8 cellular contexts compared by ENCODE assay signal in genomic region chr7:93442478-93443224, GRCh38.
DNase-seq lines count a peak whose midpoint lies in the region; ATAC-seq and TF ChIP-seq lines count a peak whose summit lies in the region.

No MANE protein-coding gene starts in this region.

- no peak overlapping the region for H4K8ac ChIP-seq in neuronal stem cell (ENCODE audit: low read depth, low read length)

- no peak overlapping the region for H2BK15ac ChIP-seq in neuronal stem cell (ENCODE audit: low read length)

- DNase-seq in ELF-1 (ENCODE audit: low read depth, low spot score) = peak; percentile 73
- peak; percentile 73 for DNase-seq in SW480 (ENCODE audit: low spot score)
- peak; percentile 27 for DNase-seq in colonic mucosa
- DNase-seq in neuronal stem cell (ENCODE audit: low spot score) = peak; percentile 1
- DNase-seq in NCI-H1092 treated with DMSO at 0.1 percent for 48 hours (lab: John Stamatoyannopoulos, UW) = no peak
- no peak for DNase-seq in KG1 (lab: John Stamatoyannopoulos, UW)

- peak; percentile 65 for TF ChIP-seq CTCF in colonic mucosa (IDR thresholded peaks at IDR 0.05)

- no peaks in the 10 kb centered on the region for H3K36me3 ChIP-seq in colonic mucosa
- H3K36me3 ChIP-seq in neuronal stem cell (replicated peaks in 1 of 2; ENCODE audit: control insufficient read depth in 2 of 2, insufficient read depth in 2 of 2, low read length in 2 of 2) = no peaks in the 10 kb centered on the region

- no peak overlapping the region for H2BK5ac ChIP-seq in neuronal stem cell (ENCODE audit: low read length)

- no peak overlapping the region for H3K4ac ChIP-seq in neuronal stem cell (ENCODE audit: low read length)

- H3K23ac ChIP-seq in neuronal stem cell (ENCODE audit: low read depth, low read length, poor library complexity) = no peak overlapping the region

- no peak overlapping the region for H2AK5ac ChIP-seq in neuronal stem cell (ENCODE audit: low read depth, low read length)

- H3K79me1 ChIP-seq in neuronal stem cell (ENCODE audit: low read depth, low read length) = no peaks in the 10 kb centered on the region

- H2BK120ac ChIP-seq in neuronal stem cell (ENCODE audit: low read depth, low read length) = no peak overlapping the region

- no peak overlapping the region for H3K4me3 ChIP-seq in colonic mucosa
- H3K4me3 ChIP-seq in neuronal stem cell (ENCODE audit: low read length in 2 of 2) = no peak overlapping the region

- peak; percentile 84 for ATAC-seq in GM19395 (IDR thresholded peaks at IDR 0.05; ENCODE audit: unreplicated experiment)
- peak; percentile 64 for ATAC-seq in HG03521 (IDR thresholded peaks at IDR 0.05; ENCODE audit: unreplicated experiment)

- H3K4me1 ChIP-seq in colonic mucosa = no peaks in the 10 kb centered on the region
- H3K4me1 ChIP-seq in neuronal stem cell (ENCODE audit: control insufficient read depth in 2 of 2, insufficient read depth in 1 of 2, low read depth in 1 of 2, low read length in 2 of 2) = no peaks in the 10 kb centered on the region

- H2AFZ ChIP-seq in neuronal stem cell (ENCODE audit: low read length) = no peak overlapping the region

- no peak overlapping the region for H4K91ac ChIP-seq in neuronal stem cell (ENCODE audit: low read depth, low read length, poor library complexity)

- no peaks in the 10 kb centered on the region for H3K9me3 ChIP-seq in colonic mucosa
- H3K9me3 ChIP-seq in neuronal stem cell (replicated peaks in 1 of 2; ENCODE audit: control insufficient read depth in 2 of 2, insufficient read depth in 1 of 2, low read depth in 1 of 2, low read length in 2 of 2) = no peaks in the 10 kb centered on the region

- H3K9ac ChIP-seq in colonic mucosa (ENCODE audit: low read depth in 2 of 2, low read length in 2 of 2) (no peak overlapping the region), neuronal stem cell (ENCODE audit: low read depth, low read length, poor library complexity) (no peak overlapping the region)

- WGBS in neuronal stem cell (ENCODE audit: extremely low coverage in 2 of 2, insufficient read length in 2 of 2, insufficient replicate concordance in 1 of 2), 2 donors = no CpG with 5 or more reads among the region's 6 CpGs

- no peak overlapping the region for H3K4me2 ChIP-seq in neuronal stem cell (ENCODE audit: insufficient read depth, low read length, poor library complexity, severe bottlenecking)

- no peak overlapping the region for H3K14ac ChIP-seq in neuronal stem cell (ENCODE audit: low read length)

- H3K27ac ChIP-seq in colonic mucosa (no peak overlapping the region), neuronal stem cell (replicated peaks; ENCODE audit: low read length) (no peak overlapping the region)

- no peak overlapping the region for H3K18ac ChIP-seq in neuronal stem cell (ENCODE audit: low read length)

- intact Hi-C loops in colonic mucosa (cut with DNase I) = no loop called here

- H2BK12ac ChIP-seq in neuronal stem cell (ENCODE audit: low read length) = no peak overlapping the region

- H3K27me3 ChIP-seq in colonic mucosa (no peaks in the 10 kb centered on the region), neuronal stem cell (ENCODE audit: control insufficient read depth in 3 of 3, insufficient read depth in 3 of 3, low read depth in 1 of 3, low read length in 3 of 3) (no peaks in the 10 kb centered on the region)

Comparison
In these comparisons a context has a peak if more than half of its experiments do, and no peak if none do; other contexts are left out.
1. DNase-seq: peak in ELF-1 (single experiment), SW480 (single experiment), colonic mucosa (single experiment) and neuronal stem cell (single experiment); none in NCI-H1092 treated with DMSO at 0.1 percent for 48 hours (single experiment) and KG1 (single experiment).